10 cellular contexts compared by ENCODE assay signal in the genomic region with DNA sequence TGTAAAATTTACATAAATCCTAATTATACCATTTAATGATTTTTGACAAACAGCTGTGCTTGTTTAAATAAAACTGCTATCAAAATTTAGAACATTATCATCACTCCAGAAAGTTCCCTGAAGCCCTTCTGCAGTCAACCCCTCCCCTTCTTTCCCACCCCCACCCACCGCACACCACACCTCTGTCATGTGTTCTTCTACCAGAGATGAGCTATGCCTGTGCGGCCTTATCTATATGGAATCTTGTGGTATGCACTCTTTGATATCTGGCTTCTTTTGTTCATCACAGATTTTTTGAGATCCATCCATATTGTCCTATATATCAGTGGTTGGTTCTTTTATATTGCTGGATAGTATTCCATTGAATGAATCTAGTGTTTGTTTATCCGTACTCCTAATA. TPM values are rescaled to one million over a fixed set of nuclear protein-coding genes. Genes with fewer than 3 reads are reported as not detected.
A peak's percentile ranks its signal among the peaks of the same experiment; 100 is the strongest.
DNase-seq lines count a peak whose midpoint lies in the region; ATAC-seq and TF ChIP-seq lines count a peak whose summit lies in the region.
"Had no signal": no experiment of that assay in that cellular context is flagged by ENCODE, and none has a peak within 500 bp of the region (broad histone marks: within the 10 kb centered on the region; RNA-seq: fewer than 3 reads in every experiment).

No MANE protein-coding gene starts in this region.

- ATAC-seq in activated naive CD4-positive, alpha-beta T cell treated with anti-CD3 and anti-CD28 coated beads, Interleukin-2, amount 50 U/mL, for 72 hours = peak in 1 of 2 donors; percentile 64
- no peak for ATAC-seq in HG03342 (IDR thresholded peaks at IDR 0.05; ENCODE audit: unreplicated experiment)

- H3K27me3 ChIP-seq in BLaER1 treated with 17β-estradiol and CSF1 and Interleukin-3, amounts not matched to agents 10 nM and 100 nM = no peaks in the 10 kb centered on the region
- no peaks in the 10 kb centered on the region for H3K27me3 ChIP-seq in OCI-LY1 (ENCODE audit: insufficient read depth, low read length)
- no peaks in the 10 kb centered on the region for H3K27me3 ChIP-seq in parathyroid adenoma (ENCODE audit: control insufficient read depth, insufficient read depth, low read length)
- H3K27me3 ChIP-seq: neural progenitor cell had no signal

- H3K9me2 ChIP-seq in OCI-LY1 (ENCODE audit: low read depth, low read length) = no peaks in the 10 kb centered on the region

- H3F3A ChIP-seq in OCI-LY1 (ENCODE audit: insufficient read depth, low read length) = no peaks in the 10 kb centered on the region

- H3K27ac ChIP-seq in BLaER1 treated with 17β-estradiol and CSF1 and Interleukin-3, amounts not matched to agents 10 nM and 100 nM = no peak overlapping the region
- H3K27ac ChIP-seq in OCI-LY1 (ENCODE audit: low read depth, low read length, poor library complexity, severe bottlenecking) = no peak overlapping the region
- no peak overlapping the region for H3K27ac ChIP-seq in parathyroid adenoma
- H3K27ac ChIP-seq: neural progenitor cell had no signal

- 0 out of 22 replicates have a peak overlapping the region, but pooled peaks of 1 of the 11 experiments have one; percentile 31 for H3K9ac ChIP-seq in BLaER1 treated with 17β-estradiol and CSF1 and Interleukin-3, amounts not matched to agents 10 nM and 100 nM
- H3K9ac ChIP-seq in OCI-LY1 (ENCODE audit: low read length) (no peak overlapping the region), parathyroid adenoma (no peak overlapping the region)
- H3K9ac ChIP-seq: neural progenitor cell had no signal

- no peak for DNase-seq in activated naive CD4-positive, alpha-beta T cell treated with anti-CD3 and anti-CD28 coated beads, Interleukin-2, amount 50 U/mL, for 72 hours (ENCODE audit: low spot score in 2 of 2)
- DNase-seq in NCI-H187 (lab: John Stamatoyannopoulos, UW) (no peak), NCI-H82 (lab: John Stamatoyannopoulos, UW) (no peak), DMS114 treated with DMSO at 0.1 percent for 48 hours (lab: John Stamatoyannopoulos, UW; ENCODE audit: unreplicated experiment) (no peak)
- DNase-seq: KBM-7 had no signal

- TF ChIP-seq CTCF in OCI-LY1 (IDR thresholded peaks at IDR 0.05; ENCODE audit: low read length) = no peak
- no peak for TF ChIP-seq CTCF in parathyroid adenoma (IDR thresholded peaks at IDR 0.05)

- peaks cover 42 to 83% (median 59%) of the 10 kb centered on the region in 10 experiments for H3K4me1 ChIP-seq in BLaER1 treated with 17β-estradiol and CSF1 and Interleukin-3, amounts not matched to agents 10 nM and 100 nM
- H3K4me1 ChIP-seq in OCI-LY1 (ENCODE audit: insufficient read depth, low read length, severe bottlenecking) (peaks cover 59% of the 10 kb centered on the region), parathyroid adenoma (peaks cover 34% of the 10 kb centered on the region)

- H3K36me3 ChIP-seq in BLaER1 treated with 17β-estradiol and CSF1 and Interleukin-3, amounts not matched to agents 10 nM and 100 nM = peaks cover 48 to 97% (median 89%) of the 10 kb centered on the region in 11 experiments
- H3K36me3 ChIP-seq in OCI-LY1 (ENCODE audit: insufficient read depth, low read length) (peaks cover 91% of the 10 kb centered on the region), parathyroid adenoma (ENCODE audit: control insufficient read depth, insufficient read depth, low read length) (no peaks in the 10 kb centered on the region)
- H3K36me3 ChIP-seq: neural progenitor cell had no signal

- H4K20me1 ChIP-seq in BLaER1 treated with 17β-estradiol and CSF1 and Interleukin-3, amounts not matched to agents 10 nM and 100 nM = peaks cover 94 to 100% (median 98%) of the 10 kb centered on the region in 11 experiments
- H4K20me1 ChIP-seq in OCI-LY1 (ENCODE audit: insufficient read depth, low read length) = 0 out of 2 replicates have a peak, but pooled peaks cover 2% of the 10 kb centered on the region

- no peak overlapping the region for H3K4me3 ChIP-seq in BLaER1 treated with 17β-estradiol and CSF1 and Interleukin-3, amounts not matched to agents 10 nM and 100 nM
- no peak overlapping the region for H3K4me3 ChIP-seq in OCI-LY1 (ENCODE audit: low read depth, low read length, poor library complexity, severe bottlenecking)
- no peak overlapping the region for H3K4me3 ChIP-seq in parathyroid adenoma (ENCODE audit: low read depth, low read length)
- H3K4me3 ChIP-seq: neural progenitor cell had no signal

- H3K79me2 ChIP-seq in OCI-LY1 (ENCODE audit: insufficient read depth, low read length) (peaks cover 89% of the 10 kb centered on the region), parathyroid adenoma (peaks cover 38% of the 10 kb centered on the region)

- H2AFZ ChIP-seq in OCI-LY1 (ENCODE audit: low read length) (no peak overlapping the region), parathyroid adenoma (no peak overlapping the region)
- H2AFZ ChIP-seq: neural progenitor cell had no signal

- peaks cover 7 to 19% of the 10 kb centered on the region in 2 donors for H3K36me3 Mint-ChIP-seq in activated naive CD4-positive, alpha-beta T cell treated with anti-CD3 and anti-CD28 coated beads, Interleukin-2, amount 50 U/mL, for 72 hours

- peak overlapping the region; percentile 6 to 89 for H3K27ac Mint-ChIP-seq in activated naive CD4-positive, alpha-beta T cell treated with anti-CD3 and anti-CD28 coated beads, Interleukin-2, amount 50 U/mL, for 72 hours
- H3K27ac Mint-ChIP-seq: neural progenitor cell had no signal

- H3K9me3 Mint-ChIP-seq in activated naive CD4-positive, alpha-beta T cell treated with anti-CD3 and anti-CD28 coated beads, Interleukin-2, amount 50 U/mL, for 72 hours = no peaks in the 10 kb centered on the region
- H3K9me3 Mint-ChIP-seq: neural progenitor cell had no signal

- no peaks in the 10 kb centered on the region for H3K9me3 ChIP-seq in BLaER1 treated with 17β-estradiol and CSF1 and Interleukin-3, amounts not matched to agents 10 nM and 100 nM (replicated peaks in 1 of 11)
- no peaks in the 10 kb centered on the region for H3K9me3 ChIP-seq in OCI-LY1 (ENCODE audit: low read length)
- H3K9me3 ChIP-seq in parathyroid adenoma (ENCODE audit: control insufficient read depth, low read length) = no peaks in the 10 kb centered on the region

- H3K4me2 ChIP-seq in BLaER1 treated with 17β-estradiol and CSF1 and Interleukin-3, amounts not matched to agents 10 nM and 100 nM = peak overlapping the region in 10 of 11 experiments; percentile 20 to 82 (median 38); a peak in 15 of 22 replicates
- peak overlapping the region; percentile 6; the same call in 1 of the 2 replicates for H3K4me2 ChIP-seq in OCI-LY1 (ENCODE audit: low read length)
- peak overlapping the region; percentile 35 for H3K4me2 ChIP-seq in parathyroid adenoma (ENCODE audit: low read length)
- H3K4me2 ChIP-seq: neural progenitor cell had no signal

RNA-seq across cellular contexts. Expression of gene MYLIP, which starts 7.2 kb away (rescaled TPM):
- total RNA-seq in activated naive CD4-positive, alpha-beta T cell treated with anti-CD3 and anti-CD28 coated beads, Interleukin-2, amount 50 U/mL, for 72 hours = 10 to 100 TPM in 1 of 2 donors, 1 to 10 TPM in 1; 5.4 to 10.9 TPM
